6 cellular contexts compared by ENCODE assay signal in the genomic region with DNA sequence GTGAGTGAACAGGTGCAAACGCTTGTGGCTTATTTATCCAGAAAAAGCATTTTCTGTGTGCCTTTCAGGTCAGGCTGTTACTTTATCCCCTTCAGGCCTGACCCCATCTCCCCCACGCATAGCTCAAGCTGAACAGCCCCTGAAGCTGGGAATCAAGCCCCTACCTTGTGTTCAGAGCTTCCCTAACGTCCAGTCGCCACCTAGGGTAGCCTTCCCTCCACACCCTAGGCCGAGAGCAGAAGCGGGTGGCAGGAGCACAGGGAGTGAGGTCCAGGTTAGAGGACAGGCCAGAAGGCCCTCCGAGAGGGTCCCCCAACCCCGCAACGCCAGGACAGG. TPM values are rescaled to one million over a fixed set of nuclear protein-coding genes. Genes with fewer than 3 reads are reported as not detected.
DNase-seq lines count a peak whose midpoint lies in the region; ATAC-seq and TF ChIP-seq lines count a peak whose summit lies in the region.

No MANE protein-coding gene starts in this region.

- DNase-seq in BE2C (no peak), activated B cell treated with CpG ODN at 0.5 μM for 24 hours (no peak), right lobe of liver (no peak)
- DNase-seq in stimulated activated CD4-positive, alpha-beta T cell treated with anti-CD3 and anti-CD28 coated beads, Interleukin-15, amount 100 ng/mL, for 24 hours = no peak

- H3K4me3 ChIP-seq in BE2C (ENCODE audit: low read depth, low read length) = peak overlapping the region; percentile 43
- H3K4me3 ChIP-seq in right lobe of liver = peak overlapping the region; percentile 60 to 97 (median 90)

- H3K9me3 ChIP-seq in BE2C (no peaks in the 10 kb centered on the region), right lobe of liver (no peaks in the 10 kb centered on the region)

- H3K36me3 Mint-ChIP-seq in activated B cell treated with CpG ODN at 0.5 μM for 24 hours (ENCODE audit: low read depth) = peaks cover 5% of the 10 kb centered on the region

- peak overlapping the region; percentile 55 for H3K4me3 Mint-ChIP-seq in activated B cell treated with CpG ODN at 0.5 μM for 24 hours

- H3K27me3 ChIP-seq in BE2C = no peaks in the 10 kb centered on the region
- no peaks in the 10 kb centered on the region for H3K27me3 ChIP-seq in right lobe of liver

- peak overlapping the region in 1 of 3 donors; percentile 89 for H3K27ac ChIP-seq in right lobe of liver

- intact Hi-C loops in activated B cell treated with CpG ODN at 0.5 μM for 24 hours (cut with micrococcal nuclease) (loop anchor here (1.0 to 2.0 kb wide), 3 partner anchors 18 to 44 kb away; a partner anchor contains a TSS), right lobe of liver (cut with DNase I) (no loop called here)

- H3K9me3 Mint-ChIP-seq in activated B cell treated with CpG ODN at 0.5 μM for 24 hours = no peaks in the 10 kb centered on the region

- no peak for ATAC-seq in activated B cell treated with CpG ODN at 0.5 μM for 24 hours (ENCODE audit: low read depth)
- peak; percentile 0 to 17 (median 8) for ATAC-seq in right lobe of liver
- ATAC-seq in HG02870 (IDR thresholded peaks at IDR 0.05; ENCODE audit: unreplicated experiment) = no peak
- no peak for ATAC-seq in HG03025 (IDR thresholded peaks at IDR 0.05; ENCODE audit: low FRiP score, unreplicated experiment)

- POLR2A ChIA-PET in activated B cell treated with CpG ODN at 0.5 μM for 24 hours (lab: Charles Lee) = interaction anchor here (0.6 kb wide), 1 partner anchor 23 kb away, joined by 10 read pairs; no protein-coding TSS in a partner anchor

- CTCF ChIA-PET in activated B cell treated with CpG ODN at 0.5 μM for 24 hours (lab: Charles Lee) = interaction anchor here (1.1 kb wide), 1 partner anchor 17 kb away, joined by 4 read pairs; no protein-coding TSS in a partner anchor

- TF ChIP-seq POLR2A in right lobe of liver (IDR thresholded peaks at IDR 0.05) = no peak

- H3K36me3 ChIP-seq in BE2C (no peaks in the 10 kb centered on the region), right lobe of liver (peaks cover 0 to 11% (median 2%) of the 10 kb centered on the region in 4 donors)

- H3K4me1 ChIP-seq in BE2C = no peaks in the 10 kb centered on the region
- H3K4me1 ChIP-seq in right lobe of liver = peaks cover 0 to 37% (median 14%) of the 10 kb centered on the region in 4 donors

- H3K4me1 Mint-ChIP-seq in activated B cell treated with CpG ODN at 0.5 μM for 24 hours = peaks cover 11% of the 10 kb centered on the region

- TF ChIP-seq CTCF in BE2C (IDR thresholded peaks at IDR 0.05; ENCODE audit: low read depth, low read length) = no peak
- no peak for TF ChIP-seq CTCF in activated B cell treated with CpG ODN at 0.5 μM for 24 hours (IDR thresholded peaks at IDR 0.05)
- TF ChIP-seq CTCF in right lobe of liver (IDR thresholded peaks at IDR 0.05) = no peak

- no peak overlapping the region for H3K27ac Mint-ChIP-seq in activated B cell treated with CpG ODN at 0.5 μM for 24 hours

- H3K27me3 Mint-ChIP-seq in activated B cell treated with CpG ODN at 0.5 μM for 24 hours = no peaks in the 10 kb centered on the region

- WGBS in right lobe of liver (ENCODE audit: insufficient coverage, low coverage, low lambda C conversion rate, missing lambda C conversion rate) = no CpG with 5 or more reads among the region's 9 CpGs

RNA-seq across cellular contexts. Expression of a gene that starts 0.5 kb away (rescaled TPM):
- polyA plus RNA-seq in BE2C (2012; ENCODE audit: insufficient read depth, insufficient read length, low read depth) = 10.4 TPM
- total RNA-seq in activated B cell treated with CpG ODN at 0.5 μM for 24 hours (0.60 and 0.78 TPM in 2 replicates), right lobe of liver (100 to 1,000 TPM in 1 of 6 experiments, 10 to 100 TPM in 5; 24.7 to 129 (median 38.4) TPM)

RNA-seq across cellular contexts. Expression of a gene that starts 18.5 kb away (rescaled TPM):
- polyA plus RNA-seq in BE2C (2012; ENCODE audit: insufficient read depth, insufficient read length, low read depth) = 250 TPM
- total RNA-seq in activated B cell treated with CpG ODN at 0.5 μM for 24 hours (44.2 and 46.3 TPM in 2 replicates), right lobe of liver (10 to 100 TPM; 37.0 to 73.5 (median 45.0) TPM)

RNA-seq across cellular contexts. Expression of a gene that starts 18.5 kb away (rescaled TPM):
- polyA plus RNA-seq in BE2C (2012; ENCODE audit: insufficient read depth, insufficient read length, low read depth) = 96.5 TPM
- total RNA-seq in activated B cell treated with CpG ODN at 0.5 μM for 24 hours (19.2 and 20.5 TPM in 2 replicates), right lobe of liver (1 to 10 TPM; 2.9 to 8.4 (median 4.6) TPM)

RNA-seq across cellular contexts. Expression of a gene that starts 30.8 kb away (rescaled TPM):
- polyA plus RNA-seq in BE2C (2012; ENCODE audit: insufficient read depth, insufficient read length, low read depth) = 98.8 TPM
- total RNA-seq in activated B cell treated with CpG ODN at 0.5 μM for 24 hours (12.6 and 14.9 TPM in 2 replicates), right lobe of liver (10 to 100 TPM in 3 of 6 experiments, 1 to 10 TPM in 3; 5.6 to 17.5 (median 11.0) TPM)

RNA-seq across cellular contexts. Expression of a gene that starts 56.0 kb away (rescaled TPM):
- polyA plus RNA-seq in BE2C (2012; ENCODE audit: insufficient read depth, insufficient read length, low read depth) = 21.4 TPM
- total RNA-seq in activated B cell treated with CpG ODN at 0.5 μM for 24 hours (29.9 and 35.5 TPM in 2 replicates), right lobe of liver (10 to 100 TPM in 3 of 6 experiments, 1 to 10 TPM in 3; 7.1 to 14.2 (median 10.0) TPM)

Comparison
In these comparisons a context has a peak if more than half of its experiments do, and no peak if none do; other contexts are left out.
1. ATAC-seq: peak in right lobe of liver (4 of 4); none in activated B cell treated with CpG ODN at 0.5 μM for 24 hours (single experiment), HG02870 (single experiment) and HG03025 (single experiment).
2. RNA of a gene that starts 0.5 kb away (total RNA-seq): 24.7 to 129 TPM in right lobe of liver; 0.60 to 0.78 TPM in activated B cell treated with CpG ODN at 0.5 μM for 24 hours; every median in the first group is over 10 times any median in the second.